Comparison of ENCODE assay signal across 8 cellular contexts in the genomic region with DNA sequence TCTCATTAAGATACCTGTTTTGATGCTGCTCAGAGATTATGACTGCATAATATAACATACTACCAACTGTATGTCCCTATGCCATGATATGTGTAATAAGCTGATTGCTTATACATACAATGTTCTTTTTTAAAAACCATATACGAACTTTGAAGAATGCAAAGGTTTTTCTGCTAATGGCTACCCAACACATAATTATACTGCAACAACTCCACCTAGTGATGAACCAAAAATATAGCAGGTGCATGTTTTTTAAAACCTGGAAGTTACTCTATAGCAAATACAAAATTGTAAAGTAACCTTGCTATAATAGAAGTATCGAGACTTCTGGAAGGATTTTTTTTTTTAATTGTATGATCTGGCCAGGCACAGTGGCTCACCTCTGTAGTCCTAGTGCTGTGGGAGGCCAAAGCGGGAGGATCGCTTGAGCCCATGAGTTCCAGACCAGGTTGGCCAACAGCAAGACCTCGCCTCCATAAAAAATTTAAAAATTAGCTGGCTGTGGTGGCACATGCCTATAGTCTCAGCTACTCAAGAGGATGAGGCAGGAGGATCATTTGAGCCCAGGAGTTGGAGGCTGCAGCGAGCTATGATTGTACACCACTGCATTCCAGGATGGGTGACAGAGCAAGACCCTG. TPM values are rescaled to one million over a fixed set of nuclear protein-coding genes. Genes with fewer than 3 reads are reported as not detected.
DNase-seq lines count a peak whose midpoint lies in the region; ATAC-seq and TF ChIP-seq lines count a peak whose summit lies in the region.

No MANE protein-coding gene starts in this region.

- H3K36me3 ChIP-seq in mucosa of descending colon (ENCODE audit: low read depth): no peaks in the 10 kb centered on the region

- DNase-seq in AG08395 (ENCODE audit: low spot score) (peak; percentile 53), GM13976 (ENCODE audit: low spot score) (peak; percentile 55), NCI-H748 (lab: John Stamatoyannopoulos, UW; ENCODE audit: unreplicated experiment) (peak; percentile 54), dorsolateral prefrontal cortex (no peak), mucosa of descending colon (no peak), head of caudate nucleus (no peak)
- no peak for DNase-seq in stimulated activated CD4-positive, alpha-beta T cell treated with anti-CD3 and anti-CD28 coated beads, Interleukin-4, amount 100 ng/mL, for 24 hours

- peak; percentile 36 for ATAC-seq in mucosa of descending colon
- ATAC-seq in GM19452 (IDR thresholded peaks at IDR 0.05; ENCODE audit: unreplicated experiment): no peak

- no peaks in the 10 kb centered on the region for H3K27me3 ChIP-seq in dorsolateral prefrontal cortex

- TF ChIP-seq CTCF in GM13976 (IDR thresholded peaks at IDR 0.05; ENCODE audit: borderline replicate concordance, control extremely low read depth, extremely low read depth, insufficient read depth, missing control alignments) (peak; percentile 49), dorsolateral prefrontal cortex (IDR thresholded peaks at IDR 0.05 in 54 of 56, conservative IDR thresholded peaks at IDR 0.05 in 2 of 56; ENCODE audit: low read depth in 1 of 56, partially characterized antibody in 56 of 56) (peak; percentile 49 to 85 (median 70)), mucosa of descending colon (IDR thresholded peaks at IDR 0.05) (peak; percentile 38)

- peak overlapping the region in 15 of 59 donors; percentile 5 to 36 (median 27) for H3K4me3 ChIP-seq in dorsolateral prefrontal cortex
- no peak overlapping the region for H3K4me3 ChIP-seq in mucosa of descending colon

- H3K4me1 ChIP-seq in mucosa of descending colon (ENCODE audit: low read depth): no peaks in the 10 kb centered on the region

- no peak overlapping the region for H3K27ac ChIP-seq in dorsolateral prefrontal cortex

- intact Hi-C loops in dorsolateral prefrontal cortex (cut with DNase I) (loop anchor here (2.0 to 10.0 kb wide), 3 partner anchors 230 to 440 kb away; a partner anchor contains a TSS), mucosa of descending colon (cut with DNase I, micrococcal nuclease) (loop anchor here (1.0 to 10.0 kb wide), 3 partner anchors 330 to 440 kb away; no protein-coding TSS in a partner anchor), head of caudate nucleus (cut with DNase I) (loop anchor here (5.0 kb wide), 1 partner anchor 333 kb away; no protein-coding TSS in a partner anchor)

- H3K9me3 ChIP-seq in mucosa of descending colon: no peaks in the 10 kb centered on the region

- in situ Hi-C loops in GM13976 (cut with MboI; ENCODE audit: low sequenced_read_pairs, unreplicated experiment): loop anchor here (5.0 to 10.0 kb wide), 2 partner anchors 323 to 440 kb away; no protein-coding TSS in a partner anchor

RNA-seq across cellular contexts. Expression of a gene that starts 49.1 kb away (rescaled TPM):
- total RNA-seq in dorsolateral prefrontal cortex: 100 to 1,000 TPM in 16 of 120 experiments, 10 to 100 TPM in 104; 33.8 to 122 (median 80.4) TPM
- 1 to 10 TPM; 1.1 to 7.4 (median 2.2) TPM for total RNA-seq in mucosa of descending colon

Comparison
In these comparisons a context has a peak if more than half of its experiments do, and no peak if none do; other contexts are left out.
1. DNase-seq: peak in AG08395 (single experiment), GM13976 (single experiment) and NCI-H748 (single experiment); none in dorsolateral prefrontal cortex (0 of 10), mucosa of descending colon (0 of 3), head of caudate nucleus (0 of 42) and stimulated activated CD4-positive, alpha-beta T cell treated with anti-CD3 and anti-CD28 coated beads, Interleukin-4, amount 100 ng/mL, for 24 hours (single experiment).
2. RNA of a gene that starts 49.1 kb away (total RNA-seq): 33.8 to 122 TPM in dorsolateral prefrontal cortex; 1.1 to 7.4 TPM in mucosa of descending colon; every median in the first group is over 4 times any median in the second.
3. Peak in every context shown above with its lines, with median percentiles within 50 percentile points of each other: CTCF ChIP-seq.